ENCODE assay signal across 11 cellular contexts in genomic region chr2:196961889-196962288, GRCh38. TPM values are rescaled to one million over a fixed set of nuclear protein-coding genes. Genes with fewer than 3 reads are reported as not detected.
A peak's percentile ranks its signal among the peaks of the same experiment; 100 is the strongest.
DNase-seq lines count a peak whose midpoint lies in the region; ATAC-seq, FAIRE-seq and TF ChIP-seq lines count a peak whose summit lies in the region.
"Had no signal": no experiment of that assay in that cellular context is flagged by ENCODE, and none has a peak within 500 bp of the region (broad histone marks: within the 10 kb centered on the region; RNA-seq: fewer than 3 reads in every experiment).

No MANE protein-coding gene starts in this region.

- SMC1A ChIA-PET in GM12878 (lab: Charles Lee; ENCODE audit: uncharacterized antibody, unreplicated experiment) = no interaction called here

- TF ChIP-seq POLR2A in GM12878 (IDR thresholded peaks at IDR 0.05; ENCODE audit: low read depth, low read length) = no peak

- H3K36me3 ChIP-seq in GM12878 (ENCODE audit: control insufficient read depth in 2 of 2, insufficient read depth in 2 of 2, low read length in 1 of 2) (no peaks in the 10 kb centered on the region), mammary epithelial cell (ENCODE audit: insufficient read depth, low read length) (no peaks in the 10 kb centered on the region)

- no peak overlapping the region for H3K27ac Mint-ChIP-seq in osteocyte (ENCODE audit: unreplicated experiment)
- H3K27ac Mint-ChIP-seq: activated CD4-positive, alpha-beta T cell treated with anti-CD3 and anti-CD28 coated beads, Interleukin-2, amount 10 ng/mL, durations not matched to agents 7 days and 5 days had no signal

- H3K9ac ChIP-seq in GM12878 (ENCODE audit: control insufficient read depth, insufficient read depth, low read length) (no peak overlapping the region), mammary epithelial cell (ENCODE audit: insufficient read depth, low read length) (no peak overlapping the region)

- TF ChIP-seq EP300 in GM12878 (IDR thresholded peaks at IDR 0.05; ENCODE audit: borderline replicate concordance in 1 of 2, control insufficient read depth in 1 of 2, low read depth in 2 of 2, low read length in 2 of 2) = no peak

- intact Hi-C loops in GM12878 (cut with micrococcal nuclease; ENCODE audit: unreplicated experiment) (no loop called here), mammary epithelial cell (cut with micrococcal nuclease) (no loop called here), cardiac septum (cut with DNase I) (no loop called here)

- H4K20me1 ChIP-seq in GM12878 (ENCODE audit: control insufficient read depth, insufficient read depth) = no peaks in the 10 kb centered on the region
- H4K20me1 ChIP-seq in mammary epithelial cell (ENCODE audit: insufficient read depth, low read length) = no peaks in the 10 kb centered on the region

- peaks cover 9% of the 10 kb centered on the region for H3K4me1 Mint-ChIP-seq in osteocyte (ENCODE audit: unreplicated experiment)

- H3K27me3 ChIP-seq in GM12878 (replicated peaks in 1 of 2; ENCODE audit: control insufficient read depth in 2 of 2, insufficient read depth in 2 of 2, low read length in 1 of 2) (no peaks in the 10 kb centered on the region), mammary epithelial cell (ENCODE audit: insufficient read depth, low read length) (no peaks in the 10 kb centered on the region)

- H3K27ac ChIP-seq in GM12878 (ENCODE audit: control insufficient read depth, insufficient read depth) = no peak overlapping the region
- H3K27ac ChIP-seq in mammary epithelial cell (ENCODE audit: insufficient read depth, low read depth, low read length) = no peak overlapping the region

- RAD21 ChIA-PET in GM12878 (lab: Charles Lee; ENCODE audit: unreplicated experiment) = no interaction called here

- no peak overlapping the region for H3K4me2 ChIP-seq in GM12878 (ENCODE audit: control insufficient read depth, insufficient read depth)
- H3K4me2 ChIP-seq in mammary epithelial cell (ENCODE audit: insufficient read depth, low read depth, low read length) = no peak overlapping the region

- H3K4me1 ChIP-seq in GM12878 (ENCODE audit: control insufficient read depth, insufficient read depth, low read length) = peaks cover 3% of the 10 kb centered on the region; the same call in 1 of the 2 replicates
- H3K4me1 ChIP-seq in mammary epithelial cell (ENCODE audit: insufficient read depth, low read length) = peaks cover 3% of the 10 kb centered on the region

- CTCF ChIA-PET in GM12878 (lab: Yijun Ruan, JAX) (no interaction called here), mammary epithelial cell (lab: Charles Lee; ENCODE audit: low non-redundant PET) (no interaction called here)

- H2AFZ ChIP-seq in GM12878 (ENCODE audit: control insufficient read depth, low read depth, low read length) (no peak overlapping the region), mammary epithelial cell (ENCODE audit: low read depth, low read length) (no peak overlapping the region)

- no peaks in the 10 kb centered on the region for H3K36me3 Mint-ChIP-seq in osteocyte (ENCODE audit: unreplicated experiment)

- TF ChIP-seq CTCF in GM12878 (IDR thresholded peaks at IDR 0.05 in 2 of 3, conservative IDR thresholded peaks at IDR 0.05 in 1 of 3; ENCODE audit: control insufficient read depth in 2 of 3, extremely low read depth in 1 of 3, insufficient read depth in 1 of 3, low read depth in 3 of 3, low read length in 3 of 3) = no peak
- no peak for TF ChIP-seq CTCF in osteocyte (IDR thresholded peaks at IDR 0.05)
- no peak for TF ChIP-seq CTCF in mammary epithelial cell (conservative IDR thresholded peaks at IDR 0.05 in 1 of 2, IDR thresholded peaks at IDR 0.05 in 1 of 2; ENCODE audit: extremely low read depth in 1 of 2, insufficient read depth in 1 of 2, low read depth in 1 of 2, low read length in 2 of 2)

- no peak overlapping the region for H3K4me3 Mint-ChIP-seq in osteocyte (ENCODE audit: unreplicated experiment)
- H3K4me3 Mint-ChIP-seq: activated CD4-positive, alpha-beta T cell treated with anti-CD3 and anti-CD28 coated beads, Interleukin-2, amount 10 ng/mL, durations not matched to agents 7 days and 5 days had no signal

- TF ChIP-seq RAD21 in GM12878 (IDR thresholded peaks at IDR 0.05; ENCODE audit: insufficient read depth, low read depth, low read length) = no peak

- POLR2A ChIA-PET in GM12878 (lab: Charles Lee) = no interaction called here

- H3K4me3 ChIP-seq in GM12878 = no peak overlapping the region
- no peak overlapping the region for H3K4me3 ChIP-seq in mammary epithelial cell (replicated peaks in 1 of 3; ENCODE audit: insufficient read depth in 1 of 3, low read depth in 2 of 3, low read length in 3 of 3)

- FAIRE-seq in GM12878 (lab: Jason Lieb, UNC) = peak; percentile 90

- H3K9me3 ChIP-seq in GM12878 (replicated peaks; ENCODE audit: control insufficient read depth, insufficient read depth, low read length) (no peaks in the 10 kb centered on the region; the same call in 2 of the 3 replicates), mammary epithelial cell (replicated peaks; ENCODE audit: insufficient read depth, low read length) (no peaks in the 10 kb centered on the region)

- no peaks in the 10 kb centered on the region for H3K79me2 ChIP-seq in GM12878 (ENCODE audit: control insufficient read depth, insufficient read depth, low read length)
- no peaks in the 10 kb centered on the region for H3K79me2 ChIP-seq in mammary epithelial cell (ENCODE audit: insufficient read depth, low read length)

- H3K9me3 Mint-ChIP-seq in osteocyte (ENCODE audit: unreplicated experiment) = no peaks in the 10 kb centered on the region

- ATAC-seq in GM18870 (IDR thresholded peaks at IDR 0.05; ENCODE audit: unreplicated experiment) = peak; percentile 99
- peak; percentile 99 for ATAC-seq in GM21515 (IDR thresholded peaks at IDR 0.05; ENCODE audit: unreplicated experiment)
- ATAC-seq in HG03108 (IDR thresholded peaks at IDR 0.05; ENCODE audit: unreplicated experiment) = peak; percentile 98
- peak; percentile 94 for ATAC-seq in GM12878
- ATAC-seq: Right ventricle myocardium inferior had no signal

- no peaks in the 10 kb centered on the region for H3K27me3 Mint-ChIP-seq in osteocyte (ENCODE audit: unreplicated experiment)
- H3K27me3 Mint-ChIP-seq: activated CD4-positive, alpha-beta T cell treated with anti-CD3 and anti-CD28 coated beads, Interleukin-2, amount 10 ng/mL, durations not matched to agents 7 days and 5 days had no signal

- BruUV-seq in GM12878 (replicated peaks; lab: Mats Ljungman, UMichigan) (no TSS peak), mammary epithelial cell (replicated peaks; lab: Mats Ljungman, UMichigan) (no TSS peak)

- dilution Hi-C loops in mammary epithelial cell (cut with HindIII; ENCODE audit: low sequenced_read_pairs) = no loop called here

- in situ Hi-C loops in GM12878 (cut with MboI) (no loop called here), mammary epithelial cell (cut with MboI; ENCODE audit: low sequenced_read_pairs in 2 of 2) (no loop called here)

- DNase-seq in GM12878 (ENCODE audit: low read depth, low spot score) (peak; percentile 13), osteocyte (ENCODE audit: extremely low spot score, unreplicated experiment) (no peak), mammary epithelial cell (no peak), cardiac septum (ENCODE audit: low spot score) (no peak)
- DNase-seq: activated CD4-positive, alpha-beta T cell treated with anti-CD3 and anti-CD28 coated beads, Interleukin-2, amount 10 ng/mL, durations not matched to agents 7 days and 5 days; head of caudate nucleus; stimulated activated CD4-positive, alpha-beta T cell treated with anti-CD3 and anti-CD28 coated beads, Interleukin-12 subunit alpha, Interleukin-12 subunit beta, amount 100 ng/mL, for 4 hours had no signal

TF ChIP-seq in GM12878, 131 proteins besides CTCF, POLR2A, EP300 and RAD21 (continues in another document):
- no peak for TF ChIP-seq HDAC2 (IDR thresholded peaks at IDR 0.05)

RNA-seq across cellular contexts. Expression of gene PGAP1, which starts 35.4 kb away (rescaled TPM):
- 42.3 and 43.5 TPM in 2 replicates for total RNA-seq in GM12878 (2013; cell fraction: nucleolus; rRNA removed)
- total RNA-seq in GM12878 (2014; rRNA removed) = 2.9 and 4.0 TPM in 2 replicates
- 3.8 and 4.1 TPM in 2 replicates for total RNA-seq in GM12878 (2014; rRNA removed; fragmentation: Illumina TruSeq; extraction: Trizol)
- total RNA-seq in GM12878 (2021) = 4.4 and 4.7 TPM in 2 replicates
- polyA plus RNA-seq in GM12878 (2011; ENCODE audit: low read depth) = 1.4 TPM
- polyA plus RNA-seq in GM12878 (2011; rRNA removed) = 3.7 and 5.2 TPM in 2 replicates
- polyA plus RNA-seq in GM12878 (2011; cell fraction: cytosol; rRNA removed) = 1.2 and 1.8 TPM in 2 replicates
- 5.5 and 6.0 TPM in 2 replicates for polyA plus RNA-seq in GM12878 (2011; cell fraction: nucleus; rRNA removed)
- polyA plus RNA-seq in GM12878 (2012) = 2.5 and 3.2 TPM in 2 replicates
- 3.8 and 4.9 TPM in 2 replicates for polyA plus RNA-seq in GM12878 (2014; fragmentation: Illumina TruSeq; extraction: Trizol)
- under 1 TPM; 0.75 to 1.00 TPM for polyA plus RNA-seq in GM12878 (2014; fragmentation: Nextera tagmentation; extraction: Ambion mirVana)
- polyA plus RNA-seq in GM12878 (2014; rRNA removed) = 2.7 and 2.8 TPM in 2 replicates
- 1 to 10 TPM; 2.9 to 3.0 TPM for polyA plus RNA-seq in GM12878 (2016; fragmentation: Nextera tagmentation; extraction: Ambion mirVana)
- polyA minus RNA-seq in GM12878 (2011; rRNA and poly(A)+ RNA removed) = 4.2 and 4.5 TPM in 2 replicates
- 1.1 and 2.1 TPM in 2 replicates for polyA minus RNA-seq in GM12878 (2011; cell fraction: cytosol; rRNA and poly(A)+ RNA removed)
- polyA minus RNA-seq in GM12878 (2011; cell fraction: nucleus; rRNA and poly(A)+ RNA removed) = 6.2 and 9.5 TPM in 2 replicates
- 21.3 and 22.4 TPM in 2 replicates for total RNA-seq in osteocyte
- 10 to 100 TPM; 13.7 to 21.3 TPM for total RNA-seq in mammary epithelial cell
- polyA plus RNA-seq in mammary epithelial cell = 3.0 TPM
- 4.2 TPM for polyA minus RNA-seq in mammary epithelial cell
- total RNA-seq in cardiac septum = 7.7 TPM
